In genomic region chr14:76377675-76378074, GRCh38 we compare ENCODE assay signal across 21 cellular contexts. TPM values are rescaled to one million over a fixed set of nuclear protein-coding genes. Genes with fewer than 3 reads are reported as not detected.
DNase-seq lines count a peak whose midpoint lies in the region; ATAC-seq, FAIRE-seq and TF ChIP-seq lines count a peak whose summit lies in the region.
"Had no signal": no experiment of that assay in that cellular context is flagged by ENCODE, and none has a peak within 500 bp of the region (broad histone marks: within the 10 kb centered on the region; RNA-seq: fewer than 3 reads in every experiment).

No MANE protein-coding gene starts in this region.

- no peak for TF ChIP-seq EP300 in H1 (IDR thresholded peaks at IDR 0.05; ENCODE audit: borderline replicate concordance in 1 of 2, low read depth in 2 of 2, low read length in 2 of 2)

- H2BK20ac ChIP-seq in H1 (ENCODE audit: low read length): no peak overlapping the region

- no peak for TF ChIP-seq CTCF in CD14-positive monocyte (IDR thresholded peaks at IDR 0.05)
- no peak for TF ChIP-seq CTCF in HEK293 (tag by site-specific recombination; IDR thresholded peaks at IDR 0.05)
- TF ChIP-seq CTCF in H1 (IDR thresholded peaks at IDR 0.05; ENCODE audit: control extremely low read depth in 1 of 3, insufficient read depth in 1 of 3, low read depth in 1 of 3, low read length in 3 of 3): no peak
- no peak for TF ChIP-seq CTCF in osteocyte (IDR thresholded peaks at IDR 0.05)

- H3K9ac ChIP-seq in H1 (replicated peaks in 1 of 4; ENCODE audit: extremely low read depth in 1 of 4, low read depth in 3 of 4, low read length in 3 of 4): no peak overlapping the region

- no peaks in the 10 kb centered on the region for H3K79me1 ChIP-seq in H1 (ENCODE audit: low read depth, low read length)

- H4K8ac ChIP-seq in H1 (ENCODE audit: extremely low read depth, insufficient read depth, low read length): no peak overlapping the region

- ATAC-seq in GM19023 (IDR thresholded peaks at IDR 0.05; ENCODE audit: unreplicated experiment): no peak
- ATAC-seq: stimulated activated effector memory CD8-positive, alpha-beta T cell treated with anti-CD3 and anti-CD28 coated beads, Interleukin-12 subunit alpha, Interleukin-12 subunit beta, amount 100 ng/mL, for 72 hours; upper lobe of right lung had no signal

- H3K9me3 Mint-ChIP-seq in CD14-positive monocyte (peaks cover 0 to 10% (median 4%) of the 10 kb centered on the region in 7 donors), osteocyte (ENCODE audit: unreplicated experiment) (no peaks in the 10 kb centered on the region)
- H3K9me3 Mint-ChIP-seq: stimulated activated effector memory CD8-positive, alpha-beta T cell treated with anti-CD3 and anti-CD28 coated beads, Interleukin-12 subunit alpha, Interleukin-12 subunit beta, amount 100 ng/mL, for 72 hours had no signal

- H2AK5ac ChIP-seq in H1 (ENCODE audit: low read depth, low read length): no peak overlapping the region

- H3K36me3 Mint-ChIP-seq in CD14-positive monocyte: no peaks in the 10 kb centered on the region
- H3K36me3 Mint-ChIP-seq in osteocyte (ENCODE audit: unreplicated experiment): no peaks in the 10 kb centered on the region
- H3K36me3 Mint-ChIP-seq: stimulated activated effector memory CD8-positive, alpha-beta T cell treated with anti-CD3 and anti-CD28 coated beads, Interleukin-12 subunit alpha, Interleukin-12 subunit beta, amount 100 ng/mL, for 72 hours had no signal

- H3K4me1 ChIP-seq in HEK293 (ENCODE audit: control insufficient read depth, insufficient read depth, low read length) (peaks cover 6% of the 10 kb centered on the region), H1 (replicated peaks in 1 of 4; ENCODE audit: control insufficient read depth in 3 of 4, insufficient read depth in 4 of 4, low read length in 3 of 4) (peaks cover 0 to 5% (median 3%) of the 10 kb centered on the region in 4 experiments; a peak in 3 of 7 replicates)

- peaks cover 0 to 2% of the 10 kb centered on the region in 2 experiments for H4K20me1 ChIP-seq in H1 (replicated peaks in 1 of 2; ENCODE audit: control insufficient read depth in 1 of 2, insufficient read depth in 2 of 2, low read length in 2 of 2)

- H3K23me2 ChIP-seq in H1 (ENCODE audit: low read depth, low read length): peaks cover 11% of the 10 kb centered on the region; the same call in 1 of the 2 replicates

- FAIRE-seq in H1 (lab: Jason Lieb, UNC): no peak
- no peak for FAIRE-seq in H54 (lab: Jason Lieb, UNC)
- FAIRE-seq: keratinocyte had no signal

- no peak overlapping the region for H3K27ac Mint-ChIP-seq in CD14-positive monocyte
- no peak overlapping the region for H3K27ac Mint-ChIP-seq in osteocyte (ENCODE audit: unreplicated experiment)
- H3K27ac Mint-ChIP-seq: stimulated activated effector memory CD8-positive, alpha-beta T cell treated with anti-CD3 and anti-CD28 coated beads, Interleukin-12 subunit alpha, Interleukin-12 subunit beta, amount 100 ng/mL, for 72 hours had no signal

- no peaks in the 10 kb centered on the region for H3K79me2 ChIP-seq in H1 (ENCODE audit: control insufficient read depth in 1 of 2, insufficient read depth in 2 of 2, low read length in 2 of 2)

- no peak overlapping the region for H2BK12ac ChIP-seq in H1 (ENCODE audit: low read depth, low read length)

- CTCF ChIA-PET in HEK293 (lab: Yijun Ruan, JAX): interaction anchor here (0.6 to 1.9 kb wide), 3 partner anchors 10 to 327 kb away, joined by 3 to 15 read pairs (median 6); no protein-coding TSS in a partner anchor
- CTCF ChIA-PET in H1 (lab: Charles Lee; ENCODE audit: partially characterized antibody): interaction anchor here (1.3 to 1.5 kb wide), 3 partner anchors 10 to 65 kb away, joined by 3 to 11 read pairs (median 3); no protein-coding TSS in a partner anchor

- H4K5ac ChIP-seq in H1 (ENCODE audit: insufficient read length, low read depth, low read length): no peak overlapping the region

- peak overlapping the region; percentile 46; the same call in 1 of the 2 replicates for H3K4me3 ChIP-seq in HEK293 (ENCODE audit: low read depth, low read length)
- H3K4me3 ChIP-seq in H1 (ENCODE audit: extremely low read depth in 1 of 4, insufficient read depth in 2 of 4, low read depth in 3 of 4, low read length in 4 of 4): peak overlapping the region; percentile 61 to 83 (median 72); a peak in 7 of 8 replicates

- WGBS in H1 (ENCODE audit: extremely low coverage in 1 of 2, insufficient coverage in 1 of 2, insufficient read length in 1 of 2, insufficient replicate concordance in 2 of 2, low coverage in 1 of 2, low lambda C conversion rate in 2 of 2, missing lambda C conversion rate in 1 of 2), 2 experiments: 16% methylated on average over 6 of the region's 6 CpGs; no CpG with 5 or more reads in 1 of the 2 experiments

- H3K18ac ChIP-seq in H1 (ENCODE audit: extremely low read depth, low read length): no peak overlapping the region

- H3K4ac ChIP-seq in H1 (replicated peaks; ENCODE audit: insufficient read length, low read depth, low read length): no peak overlapping the region

- H4K91ac ChIP-seq in H1 (replicated peaks; ENCODE audit: insufficient read length, low read length): no peak overlapping the region

- H3K4me3 Mint-ChIP-seq in CD14-positive monocyte: peak overlapping the region; percentile 61 to 87
- H3K4me3 Mint-ChIP-seq in osteocyte (ENCODE audit: unreplicated experiment): peak overlapping the region; percentile 41
- H3K4me3 Mint-ChIP-seq: stimulated activated effector memory CD8-positive, alpha-beta T cell treated with anti-CD3 and anti-CD28 coated beads, Interleukin-12 subunit alpha, Interleukin-12 subunit beta, amount 100 ng/mL, for 72 hours had no signal

- peaks cover 3% of the 10 kb centered on the region for H3K4me1 Mint-ChIP-seq in CD14-positive monocyte
- H3K4me1 Mint-ChIP-seq in osteocyte (ENCODE audit: unreplicated experiment): peaks cover 11% of the 10 kb centered on the region

- no peaks in the 10 kb centered on the region for H3K36me3 ChIP-seq in HEK293 (ENCODE audit: control insufficient read depth in 2 of 2, insufficient read depth in 1 of 2, low read length in 2 of 2)
- peaks cover 0 to 6% (median 0%) of the 10 kb centered on the region in 4 experiments; a peak in 1 of 8 replicates for H3K36me3 ChIP-seq in H1 (ENCODE audit: control insufficient read depth in 2 of 4, insufficient read depth in 4 of 4, low read length in 3 of 4)
- H3K36me3 ChIP-seq: right atrium auricular region, upper lobe of right lung had no signal

- no peak overlapping the region for H2AFZ ChIP-seq in H1 (ENCODE audit: low read length)

- H2BK5ac ChIP-seq in H1 (ENCODE audit: low read depth, low read length): no peak overlapping the region

- H3K9me3 ChIP-seq in HEK293 (ENCODE audit: control insufficient read depth, insufficient read depth, low read depth, low read length): no peaks in the 10 kb centered on the region
- no peaks in the 10 kb centered on the region for H3K9me3 ChIP-seq in H1 (ENCODE audit: insufficient read depth in 2 of 2, low read depth in 1 of 2, low read length in 1 of 2)
- H3K9me3 ChIP-seq: right atrium auricular region, upper lobe of right lung had no signal

- H3K27me3 Mint-ChIP-seq in CD14-positive monocyte (ENCODE audit: low read depth in 3 of 3): peaks cover 74 to 93% (median 92%) of the 10 kb centered on the region in 3 donors
- peaks cover 86% of the 10 kb centered on the region for H3K27me3 Mint-ChIP-seq in osteocyte (ENCODE audit: unreplicated experiment)

- no peak for DNase-seq in CD14-positive monocyte (ENCODE audit: low spot score)
- no peak for DNase-seq in H1 (ENCODE audit: low read depth in 1 of 2, low spot score in 2 of 2)
- no peak for DNase-seq in osteocyte (ENCODE audit: extremely low spot score, unreplicated experiment)
- DNase-seq in NCI-H2081 (lab: John Stamatoyannopoulos, UW): no peak
- DNase-seq in H54 (ENCODE audit: insufficient read length, low spot score): no peak
- DNase-seq in stimulated activated naive CD4-positive, alpha-beta T cell treated with Interleukin-2 at 50 U/mL for 16 hours (lab: John Stamatoyannopoulos, UW): no peak
- DNase-seq: activated CD4-positive, CD25-positive, alpha-beta regulatory T cell; caudate nucleus; effector CD8-positive, alpha-beta T cell; mesendoderm; NCI-H1436 treated with DMSO at 0.1 percent for 48 hours; SIG-M5; stimulated activated CD4-positive, alpha-beta T cell treated with anti-CD3 and anti-CD28 coated beads, Interleukin-15, amount 100 ng/mL, for 24 hours; T-helper 2 cell; upper lobe of right lung had no signal

- H3K56ac ChIP-seq in H1 (replicated peaks; ENCODE audit: insufficient read length, low read depth, low read length): no peak overlapping the region

- intact Hi-C loops in CD14-positive monocyte (cut with micrococcal nuclease): no loop called here

- H3K27ac ChIP-seq in HEK293 (ENCODE audit: extremely low read depth, low read depth, low read length) (no peak overlapping the region), H1 (ENCODE audit: low read depth, low read length) (no peak overlapping the region)
- H3K27ac ChIP-seq: right atrium auricular region, upper lobe of right lung had no signal

- peak overlapping the region; percentile 94 to 97 for H3K4me2 ChIP-seq in H1 (ENCODE audit: insufficient read depth in 1 of 2, low read depth in 2 of 2, low read length in 2 of 2)

- no peak overlapping the region for H3K14ac ChIP-seq in H1 (ENCODE audit: insufficient read length)

- peaks cover 28 to 61% (median 50%) of the 10 kb centered on the region in 4 experiments for H3K27me3 ChIP-seq in H1 (replicated peaks in 1 of 4; ENCODE audit: control insufficient read depth in 3 of 4, extremely low read depth in 1 of 4, insufficient read depth in 3 of 4, low read length in 3 of 4)

- H3K23ac ChIP-seq in H1 (ENCODE audit: insufficient read length): no peak overlapping the region

- POLR2A ChIA-PET in HEK293 (lab: Yijun Ruan, JAX): no interaction called here
- POLR2A ChIA-PET in H1 (lab: Charles Lee; ENCODE audit: partially characterized antibody): no interaction called here

- 0 out of 2 replicates have a peak overlapping the region, but pooled peaks have one; percentile 46 for H2BK15ac ChIP-seq in H1 (ENCODE audit: low read length)

- no peak for TF ChIP-seq RAD21 in H1 (IDR thresholded peaks at IDR 0.05 in 1 of 2, conservative IDR thresholded peaks at IDR 0.05 in 1 of 2; ENCODE audit: low read depth in 2 of 2, low read length in 2 of 2)

- H2BK120ac ChIP-seq in H1 (replicated peaks; ENCODE audit: low read depth, low read length): no peak overlapping the region

- TF ChIP-seq POLR2A in H1 (IDR thresholded peaks at IDR 0.05; ENCODE audit: control extremely low read depth in 1 of 2, low read depth in 2 of 2, low read length in 2 of 2) (no peak), H54 (IDR thresholded peaks at IDR 0.05; ENCODE audit: low read depth, low read length) (no peak)

RNA-seq across cellular contexts. Expression of gene ESRRB, which starts 1.7 kb away (rescaled TPM):
- not detected for polyA plus RNA-seq in CD14-positive monocyte
- 0.45 and 0.48 TPM in 2 replicates for total RNA-seq in H1 (2021; fragmentation: NEBNext Ultra II Directional; extraction: Animal tissue kit (Norgen Biotek cat#: 25700))
- 0.19 and 0.29 TPM in 2 replicates for polyA plus RNA-seq in H1 (2011; rRNA removed)
- polyA plus RNA-seq in H1 (2011; cell fraction: cytosol; rRNA removed): 0.19 TPM
- 0.40 TPM for polyA plus RNA-seq in H1 (2011; cell fraction: nucleus; rRNA removed)
- 0.11 to 0.17 TPM (median 0.15 TPM) in 3 of 4 replicates, not detected in the other for polyA plus RNA-seq in H1 (2012, experiment 1 of 2)
- polyA plus RNA-seq in H1 (2012, experiment 2 of 2): 0.12 TPM
- 0.32 TPM for polyA plus RNA-seq in H1 (2013, experiment 1 of 2)
- 0.39 TPM for polyA plus RNA-seq in H1 (2013, experiment 2 of 2)
- polyA minus RNA-seq in H1 (2011; rRNA and poly(A)+ RNA removed): 0.12 and 0.41 TPM in 2 replicates
- polyA minus RNA-seq in H1 (2011; cell fraction: cytosol; rRNA and poly(A)+ RNA removed): not detected
- polyA minus RNA-seq in H1 (2011; cell fraction: nucleus; rRNA and poly(A)+ RNA removed): not detected
- not detected in 2 replicates for total RNA-seq in osteocyte
- total RNA-seq: G401, upper lobe of right lung had no signal
